In genomic region chr5:73450041-73450598, GRCh38 we compare ENCODE assay signal across 1 cellular context.
TF ChIP-seq lines count a peak whose summit lies in the region.

No MANE protein-coding gene starts in this region.

TF ChIP-seq in K562, 482 proteins besides CTCF, POLR2A, EP300 and RAD21:
- TF ChIP-seq, protein P1, sequence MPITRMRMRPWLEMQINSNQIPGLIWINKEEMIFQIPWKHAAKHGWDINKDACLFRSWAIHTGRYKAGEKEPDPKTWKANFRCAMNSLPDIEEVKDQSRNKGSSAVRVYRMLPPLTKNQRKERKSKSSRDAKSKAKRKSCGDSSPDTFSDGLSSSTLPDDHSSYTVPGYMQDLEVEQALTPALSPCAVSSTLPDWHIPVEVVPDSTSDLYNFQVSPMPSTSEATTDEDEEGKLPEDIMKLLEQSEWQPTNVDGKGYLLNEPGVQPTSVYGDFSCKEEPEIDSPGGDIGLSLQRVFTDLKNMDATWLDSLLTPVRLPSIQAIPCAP (CRISPR knock-in tag; IDR thresholded peaks at IDR 0.05; ENCODE audit: borderline replicate concordance): no peak
- no peak for TF ChIP-seq ZNF347 (CRISPR knock-in tag; IDR thresholded peaks at IDR 0.05; ENCODE audit: low read depth)
- TF ChIP-seq ZFP36 (IDR thresholded peaks at IDR 0.05; ENCODE audit: low read depth, low read length, partially characterized antibody): peak; percentile 35
- no peak for TF ChIP-seq POLR2B (IDR thresholded peaks at IDR 0.05; ENCODE audit: low read depth, partially characterized antibody)
- no peak for TF ChIP-seq ZNF449 (CRISPR knock-in tag; IDR thresholded peaks at IDR 0.05)
- no peak for TF ChIP-seq SPI1 (IDR thresholded peaks at IDR 0.05; ENCODE audit: borderline replicate concordance, low read depth, low read length)
- TF ChIP-seq NFYB (IDR thresholded peaks at IDR 0.05; ENCODE audit: extremely low read depth, insufficient read length): no peak
- 0 out of 2 replicates have a peak, but pooled peaks have one; percentile 5 for TF ChIP-seq PKNOX1 (IDR thresholded peaks at IDR 0.05)
- TF ChIP-seq CBX2 (IDR thresholded peaks at IDR 0.05; ENCODE audit: insufficient read depth, low read length, poor library complexity, severe bottlenecking): peak; percentile 93
- no peak for TF ChIP-seq DMBX1 (CRISPR knock-in tag; IDR thresholded peaks at IDR 0.05; ENCODE audit: borderline replicate concordance)
- TF ChIP-seq, protein P2, sequence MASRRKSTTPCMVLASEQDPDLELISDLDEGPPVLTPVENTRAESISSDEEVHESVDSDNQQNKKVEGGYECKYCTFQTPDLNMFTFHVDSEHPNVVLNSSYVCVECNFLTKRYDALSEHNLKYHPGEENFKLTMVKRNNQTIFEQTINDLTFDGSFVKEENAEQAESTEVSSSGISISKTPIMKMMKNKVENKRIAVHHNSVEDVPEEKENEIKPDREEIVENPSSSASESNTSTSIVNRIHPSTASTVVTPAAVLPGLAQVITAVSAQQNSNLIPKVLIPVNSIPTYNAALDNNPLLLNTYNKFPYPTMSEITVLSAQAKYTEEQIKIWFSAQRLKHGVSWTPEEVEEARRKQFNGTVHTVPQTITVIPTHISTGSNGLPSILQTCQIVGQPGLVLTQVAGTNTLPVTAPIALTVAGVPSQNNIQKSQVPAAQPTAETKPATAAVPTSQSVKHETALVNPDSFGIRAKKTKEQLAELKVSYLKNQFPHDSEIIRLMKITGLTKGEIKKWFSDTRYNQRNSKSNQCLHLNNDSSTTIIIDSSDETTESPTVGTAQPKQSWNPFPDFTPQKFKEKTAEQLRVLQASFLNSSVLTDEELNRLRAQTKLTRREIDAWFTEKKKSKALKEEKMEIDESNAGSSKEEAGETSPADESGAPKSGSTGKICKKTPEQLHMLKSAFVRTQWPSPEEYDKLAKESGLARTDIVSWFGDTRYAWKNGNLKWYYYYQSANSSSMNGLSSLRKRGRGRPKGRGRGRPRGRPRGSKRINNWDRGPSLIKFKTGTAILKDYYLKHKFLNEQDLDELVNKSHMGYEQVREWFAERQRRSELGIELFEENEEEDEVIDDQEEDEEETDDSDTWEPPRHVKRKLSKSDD (conservative IDR thresholded peaks at IDR 0.05; ENCODE audit: low read length): no peak
- no peak for TF ChIP-seq NFIX (CRISPR knock-in tag; IDR thresholded peaks at IDR 0.05; ENCODE audit: low read depth)
